ENCODE assay signal across 1 cellular context in genomic region chr10:80356563-80356999, GRCh38.
A peak's percentile ranks its signal among the peaks of the same experiment; 100 is the strongest.
TF ChIP-seq lines count a peak whose summit lies in the region.

TSS of gene DYDC1 (minus strand) at chr10:80356755. CDS start at chr10:80352601, 4,154 bp downstream.
TSS of gene DYDC2 (plus strand) at chr10:80356781. CDS start at chr10:80362444, 5,663 bp downstream.

TF ChIP-seq in WTC11, 78 proteins besides CTCF, POLR2A, EP300 and RAD21 (continued from another document and continues in another):
- TF ChIP-seq ZNF512 (CRISPR knock-in tag; IDR thresholded peaks at IDR 0.05; ENCODE audit: borderline replicate concordance) (no peak), CREB1 (CRISPR knock-in tag; IDR thresholded peaks at IDR 0.05) (no peak), MAX (CRISPR knock-in tag; IDR thresholded peaks at IDR 0.05) (peak; percentile 96), ZNF263 (CRISPR knock-in tag; IDR thresholded peaks at IDR 0.05; ENCODE audit: low read depth) (no peak), ATF2 (CRISPR knock-in tag; IDR thresholded peaks at IDR 0.05; ENCODE audit: borderline replicate concordance, low read depth) (no peak), FOXK1 (CRISPR knock-in tag; IDR thresholded peaks at IDR 0.05) (peak; percentile 83), KAT7 (CRISPR knock-in tag; IDR thresholded peaks at IDR 0.05; ENCODE audit: borderline replicate concordance) (no peak), E2F5 (CRISPR knock-in tag; IDR thresholded peaks at IDR 0.05) (peak; percentile 72; the same call in 1 of the 2 replicates), TCF7 (CRISPR knock-in tag; IDR thresholded peaks at IDR 0.05; ENCODE audit: low read depth) (no peak), ZMAT4 (CRISPR knock-in tag; IDR thresholded peaks at IDR 0.05) (no peak), IRF1 (CRISPR knock-in tag; IDR thresholded peaks at IDR 0.05) (peak; percentile 48; the same call in 1 of the 2 replicates), NR3C1 (CRISPR knock-in tag; conservative IDR thresholded peaks at IDR 0.05; ENCODE audit: low read depth) (no peak), ZNF219 (CRISPR knock-in tag; IDR thresholded peaks at IDR 0.05; ENCODE audit: borderline replicate concordance) (no peak), ZNF532 (CRISPR knock-in tag; IDR thresholded peaks at IDR 0.05; ENCODE audit: borderline replicate concordance) (no peak; the same call in 1 of the 2 replicates), PRDM15 (CRISPR knock-in tag; IDR thresholded peaks at IDR 0.05) (no peak), ZNF138 (CRISPR knock-in tag; conservative IDR thresholded peaks at IDR 0.05) (peak; percentile 87; the same call in 1 of the 2 replicates), ARID4B (CRISPR knock-in tag; IDR thresholded peaks at IDR 0.05; ENCODE audit: borderline replicate concordance) (peak; percentile 95), ZNF671 (CRISPR knock-in tag; IDR thresholded peaks at IDR 0.05) (no peak), E2F4 (CRISPR knock-in tag; IDR thresholded peaks at IDR 0.05; ENCODE audit: borderline replicate concordance, low read depth) (no peak), E2F1 (CRISPR knock-in tag; IDR thresholded peaks at IDR 0.05) (no peak), STAT6 (CRISPR knock-in tag; conservative IDR thresholded peaks at IDR 0.05; ENCODE audit: low read depth) (peak; percentile 87; the same call in 1 of the 2 replicates), HMGA2 (CRISPR knock-in tag; IDR thresholded peaks at IDR 0.05) (no peak), ZNF416 (CRISPR knock-in tag; IDR thresholded peaks at IDR 0.05) (no peak)
